In genomic region chr11:90113541-90113940, GRCh38 we compare ENCODE assay signal across 11 cellular contexts. TPM values are rescaled to one million over a fixed set of nuclear protein-coding genes. Genes with fewer than 3 reads are reported as not detected.
DNase-seq lines count a peak whose midpoint lies in the region; TF ChIP-seq lines count a peak whose summit lies in the region.
"Had no signal": no experiment of that assay in that cellular context is flagged by ENCODE, and none has a peak within 500 bp of the region (broad histone marks: within the 10 kb centered on the region; RNA-seq: fewer than 3 reads in every experiment).

No MANE protein-coding gene starts in this region.

- TF ChIP-seq EP300 in neural cell (conservative IDR thresholded peaks at IDR 0.05; ENCODE audit: poor library complexity, severe bottlenecking) = no peak

- H2AFZ ChIP-seq in Karpas-422 (ENCODE audit: low read length) (no peak overlapping the region), neural cell (ENCODE audit: low read depth, low read length) (no peak overlapping the region)

- H3K4me1 Mint-ChIP-seq in brain = no peaks in the 10 kb centered on the region
- H3K4me1 Mint-ChIP-seq: immature natural killer cell had no signal

- H3K9me3 Mint-ChIP-seq in brain = no peaks in the 10 kb centered on the region

- H3K36me3 ChIP-seq in Karpas-422 (ENCODE audit: insufficient read depth, low read length) (no peaks in the 10 kb centered on the region), neural cell (ENCODE audit: insufficient read depth, low read length) (no peaks in the 10 kb centered on the region)
- H3K36me3 ChIP-seq: thyroid gland had no signal

- no peaks in the 10 kb centered on the region for H3K27me3 ChIP-seq in Karpas-422 (ENCODE audit: low read length)
- H3K27me3 ChIP-seq in neural cell (ENCODE audit: insufficient read depth, low read depth, low read length) = no peaks in the 10 kb centered on the region
- H3K27me3 ChIP-seq: thyroid gland had no signal

- H3K4me3 ChIP-seq in Karpas-422 (ENCODE audit: low read length) = no peak overlapping the region
- no peak overlapping the region for H3K4me3 ChIP-seq in neural cell (ENCODE audit: low read length)
- H3K4me3 ChIP-seq: thyroid gland had no signal

- H3K79me2 ChIP-seq in Karpas-422 (ENCODE audit: low read length) (no peaks in the 10 kb centered on the region), neural cell (replicated peaks; ENCODE audit: insufficient read depth, low read length) (no peaks in the 10 kb centered on the region)

- H3K27ac ChIP-seq in Karpas-422 (ENCODE audit: low read length) (no peak overlapping the region), neural cell (ENCODE audit: low read length) (no peak overlapping the region)
- H3K27ac ChIP-seq: thyroid gland had no signal

- no peak overlapping the region for H3K4me3 Mint-ChIP-seq in brain
- H3K4me3 Mint-ChIP-seq: immature natural killer cell had no signal

- DNase-seq in ELR (ENCODE audit: low read depth) (peak; percentile 21), Karpas-422 (peak; percentile 71), COR-L47 (lab: John Stamatoyannopoulos, UW) (no peak), NCI-H1048 (lab: John Stamatoyannopoulos, UW) (no peak)
- DNase-seq in activated T-cell treated with anti-CD3 and anti-CD28 coated beads, Interleukin-2, amount 50 U/mL, for 48 hours = no peak
- DNase-seq: caudate nucleus, immature natural killer cell, NCI-H1694 treated with DMSO at 0.1 percent for 48 hours, thyroid gland had no signal

- peak; percentile 66 for TF ChIP-seq RAD21 in neural cell (conservative IDR thresholded peaks at IDR 0.05)

- H3F3A ChIP-seq in neural cell (ENCODE audit: insufficient read depth, low read length, poor library complexity, severe bottlenecking) = no peaks in the 10 kb centered on the region

- no peaks in the 10 kb centered on the region for H3K27me3 Mint-ChIP-seq in brain

- no peak overlapping the region for H3K27ac Mint-ChIP-seq in brain
- H3K27ac Mint-ChIP-seq: immature natural killer cell had no signal

- no peaks in the 10 kb centered on the region for H3K4me1 ChIP-seq in Karpas-422 (ENCODE audit: low read length)
- H3K4me1 ChIP-seq: thyroid gland had no signal

- no peak overlapping the region for H3K4me2 ChIP-seq in Karpas-422 (ENCODE audit: low read depth, low read length, poor library complexity, severe bottlenecking)
- no peak overlapping the region for H3K4me2 ChIP-seq in neural cell (ENCODE audit: low read length)

- no peaks in the 10 kb centered on the region for H4K20me1 ChIP-seq in Karpas-422 (ENCODE audit: insufficient read depth, low read depth, low read length)
- H4K20me1 ChIP-seq in neural cell (ENCODE audit: insufficient read depth) = no peaks in the 10 kb centered on the region

- H3K9me3 ChIP-seq in Karpas-422 (ENCODE audit: low read length) = no peaks in the 10 kb centered on the region
- H3K9me3 ChIP-seq in neural cell (ENCODE audit: low read length) = no peaks in the 10 kb centered on the region
- H3K9me3 ChIP-seq: thyroid gland had no signal

- no peaks in the 10 kb centered on the region for H3K9me2 ChIP-seq in Karpas-422 (replicated peaks; ENCODE audit: insufficient read depth, low read length)
- no peaks in the 10 kb centered on the region for H3K9me2 ChIP-seq in neural cell (ENCODE audit: insufficient read depth, low read length)

- H3K36me3 Mint-ChIP-seq in brain = no peaks in the 10 kb centered on the region
- H3K36me3 Mint-ChIP-seq: immature natural killer cell had no signal

- TF ChIP-seq CTCF in brain (conservative IDR thresholded peaks at IDR 0.05) (peak; percentile 59 to 71), neural cell (IDR thresholded peaks at IDR 0.05; ENCODE audit: poor library complexity, severe bottlenecking) (peak; percentile 68)

- H3K9ac ChIP-seq in Karpas-422 (ENCODE audit: low read length) (no peak overlapping the region), neural cell (ENCODE audit: low read length) (no peak overlapping the region)

TF ChIP-seq in neural cell, 6 proteins besides CTCF, POLR2A, EP300 and RAD21:
- TF ChIP-seq MXI1 (conservative IDR thresholded peaks at IDR 0.05; ENCODE audit: poor library complexity, severe bottlenecking) = no peak
- peak; percentile 73 for TF ChIP-seq SMC3 (conservative IDR thresholded peaks at IDR 0.05; ENCODE audit: poor library complexity)
- TF ChIP-seq REST (IDR thresholded peaks at IDR 0.05; ENCODE audit: borderline replicate concordance) = no peak

RNA-seq across cellular contexts. Expression of gene NAALAD2, which starts 20.9 kb away (rescaled TPM):
- not detected in 2 replicates for total RNA-seq in Karpas-422 (2014; rRNA removed; shearing (Covaris generic); ENCODE audit: low replicate concordance)
- 0.48 TPM for polyA plus RNA-seq in brain (ENCODE audit: insufficient read depth, low read depth, low replicate concordance)
- polyA plus RNA-seq in neural cell = 19.4 and 23.4 TPM in 2 replicates
- polyA minus RNA-seq in neural cell = 31.4 and 41.8 TPM in 2 replicates

RNA-seq across cellular contexts. Expression of gene UBTFL1, which starts 27.8 kb away (rescaled TPM):
- not detected in 2 replicates for total RNA-seq in Karpas-422 (2014; rRNA removed; shearing (Covaris generic); ENCODE audit: low replicate concordance)
- polyA plus RNA-seq in brain (ENCODE audit: insufficient read depth, low read depth, low replicate concordance) (not detected), neural cell (not detected in 2 replicates)
- polyA minus RNA-seq in neural cell = not detected in 2 replicates
- total RNA-seq: thyroid gland had no signal
- polyA plus RNA-seq: immature natural killer cell had no signal

Comparison
In these comparisons a context has a peak if more than half of its experiments do, and no peak if none do; other contexts are left out.
1. DNase-seq: peak in ELR (single experiment) and Karpas-422 (single experiment); none in COR-L47 (single experiment), NCI-H1048 (single experiment) and activated T-cell treated with anti-CD3 and anti-CD28 coated beads, Interleukin-2, amount 50 U/mL, for 48 hours (0 of 2).
2. RNA of gene NAALAD2, which starts 20.9 kb away (polyA plus RNA-seq): 19.4 to 23.4 TPM in neural cell; 0.48 TPM in brain (single experiment); every median in the first group is over 10 times any median in the second.